18 cellular contexts compared by ENCODE assay signal in the genomic region with DNA sequence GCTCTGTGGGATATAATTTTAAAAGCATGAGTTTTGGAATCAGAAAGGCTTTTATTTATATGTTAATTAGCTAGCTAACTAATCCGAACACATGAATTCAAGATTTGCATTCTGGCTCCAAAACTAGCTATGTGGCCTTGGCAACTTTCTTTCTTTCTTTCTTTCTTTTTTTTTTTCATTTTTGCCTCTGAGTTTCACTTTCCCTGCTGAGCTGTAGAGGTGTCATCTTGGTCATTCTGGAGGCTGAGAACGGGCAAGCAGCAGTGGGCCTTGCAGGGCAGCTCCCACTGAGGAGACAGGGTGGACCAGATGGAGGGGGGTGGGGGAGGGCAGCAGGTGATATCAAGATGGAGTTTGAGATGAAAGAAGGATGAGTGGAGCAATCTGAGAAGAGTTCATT.
DNase-seq lines count a peak whose midpoint lies in the region; ATAC-seq and TF ChIP-seq lines count a peak whose summit lies in the region.
"Had no signal": no experiment of that assay in that cellular context is flagged by ENCODE, and none has a peak within 500 bp of the region (broad histone marks: within the 10 kb centered on the region; RNA-seq: fewer than 3 reads in every experiment).

No MANE protein-coding gene starts in this region.

- DNase-seq in GM13977 (ENCODE audit: low spot score) (peak; percentile 45), SKM-1 treated with dmso at 0.1 percent for 144 hours (lab: John Stamatoyannopoulos, UW; ENCODE audit: unreplicated experiment) (no peak), retina (no peak), HEK293T (ENCODE audit: extremely low spot score) (no peak)
- DNase-seq: activated CD4-positive, CD25-positive, alpha-beta regulatory T cell treated with anti-CD3 and anti-CD28 coated beads, Interleukin-2, amount 50 U/mL, for 72 hours; activated CD8-positive, alpha-beta memory T cell treated with anti-CD3 and anti-CD28 coated beads, Interleukin-2, amount 50 U/mL, for 48 hours; activated naive CD4-positive, alpha-beta T cell treated with anti-CD3 and anti-CD28 coated beads for 36 hours; body of pancreas; lower lobe of right lung; naive thymus-derived CD4-positive, alpha-beta T cell; NCI-H1694 treated with DMSO at 0.1 percent for 48 hours; NCI-H510A; SHP77 treated with DMSO at 0.1 percent for 48 hours; stimulated activated naive CD8-positive, alpha-beta T cell treated with anti-CD3 and anti-CD28 coated beads, Interleukin-15, amount 100 ng/mL, for 72 hours had no signal

- in situ Hi-C loops in GM13977 (cut with MboI; ENCODE audit: low pct_unique_long_range_greater_than_20kb, low sequenced_read_pairs, unreplicated experiment) = no loop called here

- POLR2A ChIA-PET in HEK293T (lab: Yijun Ruan, JAX) = no interaction called here

- no peak for TF ChIP-seq CTCF in GM13977 (IDR thresholded peaks at IDR 0.05; ENCODE audit: extremely low read depth, insufficient read depth, missing control alignments)

- ATAC-seq in GM19438 (IDR thresholded peaks at IDR 0.05; ENCODE audit: low read depth, unreplicated experiment) = peak; percentile 48
- ATAC-seq in HG02678 (IDR thresholded peaks at IDR 0.05; ENCODE audit: unreplicated experiment) = peak; percentile 55
- peak; percentile 68 for ATAC-seq in HG03439 (IDR thresholded peaks at IDR 0.05; ENCODE audit: unreplicated experiment)
- ATAC-seq in HG02870 (IDR thresholded peaks at IDR 0.05; ENCODE audit: unreplicated experiment) = no peak
- ATAC-seq: body of pancreas; lower lobe of right lung; naive thymus-derived CD4-positive, alpha-beta T cell; stimulated activated naive CD8-positive, alpha-beta T cell treated with anti-CD3 and anti-CD28 coated beads, Interleukin-15, amount 100 ng/mL, for 72 hours had no signal

- CTCF ChIA-PET in HEK293T (lab: Yijun Ruan, JAX) = no interaction called here

TF ChIP-seq in HEK293T, 16 proteins besides CTCF, POLR2A, EP300 and RAD21:
- TF ChIP-seq BHLHE40 (IDR thresholded peaks at IDR 0.05; ENCODE audit: borderline replicate concordance) = no peak
- no peak for TF ChIP-seq ARNT (IDR thresholded peaks at IDR 0.05)
- no peak for TF ChIP-seq SP1 (IDR thresholded peaks at IDR 0.05)
- TF ChIP-seq NFRKB (IDR thresholded peaks at IDR 0.05) = no peak
- TF ChIP-seq FOXK2 (IDR thresholded peaks at IDR 0.05) = no peak
- no peak for TF ChIP-seq HDGF (IDR thresholded peaks at IDR 0.05; ENCODE audit: borderline replicate concordance)
- TF ChIP-seq TARDBP (IDR thresholded peaks at IDR 0.05) = no peak
- TF ChIP-seq ZNF384 (IDR thresholded peaks at IDR 0.05) = no peak
- no peak for TF ChIP-seq FOXM1 (IDR thresholded peaks at IDR 0.05; ENCODE audit: borderline replicate concordance)
- TF ChIP-seq FOXA1 (IDR thresholded peaks at IDR 0.05) = no peak
